In the genomic region with DNA sequence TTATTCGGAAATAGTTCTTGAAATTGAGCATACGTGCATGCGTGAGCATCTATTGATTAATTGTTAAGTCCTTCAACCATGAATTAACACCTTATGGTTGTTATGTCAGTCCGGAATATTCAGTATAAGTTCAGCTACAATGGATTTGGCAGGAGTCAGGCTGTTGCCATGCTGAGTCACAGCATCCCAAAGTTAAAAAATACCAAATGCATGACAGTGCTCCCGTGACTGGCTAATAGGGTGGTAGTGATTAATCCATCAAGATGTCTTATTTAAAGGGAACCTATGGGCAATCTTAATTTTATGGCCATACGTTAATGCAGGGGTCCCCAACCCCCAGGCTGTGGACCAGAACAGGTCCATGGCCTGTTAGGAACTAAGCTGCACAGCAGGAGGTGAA, we compare ENCODE assay signal across 12 cellular contexts. TPM values are rescaled to one million over a fixed set of nuclear protein-coding genes. Genes with fewer than 3 reads are reported as not detected.
DNase-seq lines count a peak whose midpoint lies in the region; ATAC-seq, FAIRE-seq and TF ChIP-seq lines count a peak whose summit lies in the region.
"Had no signal": no experiment of that assay in that cellular context is flagged by ENCODE, and none has a peak within 500 bp of the region (broad histone marks: within the 10 kb centered on the region; RNA-seq: fewer than 3 reads in every experiment).

No MANE protein-coding gene starts in this region.

- no TSS peak for BruUV-seq in A673 (replicated peaks; lab: Mats Ljungman, UMichigan)

- DNase-seq in AG08396 (ENCODE audit: low spot score), result peak; percentile 83
- peak; percentile 68 for DNase-seq in HS-5 (ENCODE audit: low read depth)
- peak; percentile 89 for DNase-seq in bronchial epithelial cell (ENCODE audit: low read depth)
- peak; percentile 21 for DNase-seq in keratinocyte (ENCODE audit: low read depth, low spot score)
- DNase-seq in A673 (ENCODE audit: low spot score), result no peak
- no peak for DNase-seq in activated CD4-positive, alpha-beta T cell treated with anti-CD3 and anti-CD28 coated beads for 1 hour
- DNase-seq in upper lobe of right lung, result no peak
- DNase-seq: activated T-cell treated with anti-CD3 and anti-CD28 coated beads, Interleukin-2, amount 50 U/mL, for 4 hours; erythroblast; naive thymus-derived CD8-positive, alpha-beta T cell had no signal

- no peak overlapping the region for H2AFZ ChIP-seq in keratinocyte (ENCODE audit: control insufficient read depth, low read length)

- no peak overlapping the region for H3K9ac ChIP-seq in keratinocyte (ENCODE audit: control insufficient read depth, extremely low read depth, insufficient read depth, low read length)

- peaks cover 2% of the 10 kb centered on the region for H4K20me1 ChIP-seq in keratinocyte (ENCODE audit: control insufficient read depth, extremely low read depth, insufficient read depth, low read length)

- H3K4me2 ChIP-seq in keratinocyte (ENCODE audit: control insufficient read depth, extremely low read depth, insufficient read depth, low read depth, low read length), result peak overlapping the region; percentile 23

- POLR2A ChIA-PET in A673 (lab: Charles Lee; ENCODE audit: low non-redundant PET), result no interaction called here

- peaks cover 18% of the 10 kb centered on the region for H3K36me3 ChIP-seq in bronchial epithelial cell (ENCODE audit: control insufficient read depth, insufficient read depth, low read length)
- peaks cover 20 to 25% of the 10 kb centered on the region in 2 experiments for H3K36me3 ChIP-seq in keratinocyte (ENCODE audit: control insufficient read depth in 2 of 2, extremely low read depth in 1 of 2, insufficient read depth in 2 of 2, low read length in 2 of 2)
- H3K36me3 ChIP-seq in A673 (ENCODE audit: insufficient read depth, low read length, poor library complexity, severe bottlenecking), result peaks cover 35% of the 10 kb centered on the region
- H3K36me3 ChIP-seq in upper lobe of right lung, result peaks cover 46% of the 10 kb centered on the region

- H3K4me3 ChIP-seq in bronchial epithelial cell (ENCODE audit: low read depth, low read length) (no peak overlapping the region), keratinocyte (ENCODE audit: control insufficient read depth in 2 of 3, extremely low read depth in 1 of 3, insufficient read depth in 2 of 3, low read depth in 1 of 3, low read length in 3 of 3) (no peak overlapping the region), A673 (ENCODE audit: low read depth, low read length, poor library complexity, severe bottlenecking) (no peak overlapping the region), upper lobe of right lung (no peak overlapping the region)
- H3K4me3 ChIP-seq: ascending aorta had no signal

- peak overlapping the region; percentile 65 for H3K27ac ChIP-seq in keratinocyte (ENCODE audit: control insufficient read depth, insufficient read depth, low read length)
- H3K27ac ChIP-seq in A673 (ENCODE audit: low read depth, low read length, poor library complexity, severe bottlenecking), result no peak overlapping the region
- H3K27ac ChIP-seq in upper lobe of right lung, result no peak overlapping the region
- H3K27ac ChIP-seq: ascending aorta had no signal

- H3K27me3 ChIP-seq in bronchial epithelial cell (ENCODE audit: control insufficient read depth, insufficient read depth, low read length) (no peaks in the 10 kb centered on the region), keratinocyte (ENCODE audit: control insufficient read depth, extremely low read depth, insufficient read depth, low read length) (no peaks in the 10 kb centered on the region), A673 (replicated peaks; ENCODE audit: insufficient read depth, low read depth, low read length, poor library complexity) (no peaks in the 10 kb centered on the region), upper lobe of right lung (no peaks in the 10 kb centered on the region)
- H3K27me3 ChIP-seq: ascending aorta had no signal

- no peak for TF ChIP-seq CTCF in bronchial epithelial cell (IDR thresholded peaks at IDR 0.05; ENCODE audit: insufficient read depth, low read length, severe bottlenecking)
- no peak for TF ChIP-seq CTCF in keratinocyte (optimal IDR thresholded peaks at IDR 0.05 in 1 of 3, IDR thresholded peaks at IDR 0.05 in 1 of 3, conservative IDR thresholded peaks at IDR 0.05 in 1 of 3; ENCODE audit: extremely low read depth in 1 of 3, insufficient read depth in 2 of 3, low read length in 3 of 3)
- TF ChIP-seq CTCF in A673 (conservative IDR thresholded peaks at IDR 0.05; ENCODE audit: low read depth, low read length), result no peak
- no peak for TF ChIP-seq CTCF in upper lobe of right lung (IDR thresholded peaks at IDR 0.05)

- CTCF ChIA-PET in A673 (lab: Charles Lee), result no interaction called here

- dilution Hi-C loops in keratinocyte (cut with MboI; ENCODE audit: extremely low pct_ligation_motif_present, low sequenced_read_pairs), result no loop called here

- peak; percentile 23 for FAIRE-seq in bronchial epithelial cell (lab: Jason Lieb, UNC)
- peak; percentile 92 for FAIRE-seq in keratinocyte (lab: Jason Lieb, UNC)

- ATAC-seq in upper lobe of right lung (no peak), HG03139 (IDR thresholded peaks at IDR 0.05; ENCODE audit: unreplicated experiment) (no peak)
- ATAC-seq: activated T-cell treated with anti-CD3 and anti-CD28 coated beads, Interleukin-2, amount 50 U/mL, for 4 hours; naive thymus-derived CD8-positive, alpha-beta T cell had no signal

- no peaks in the 10 kb centered on the region for H3K9me1 ChIP-seq in keratinocyte (ENCODE audit: control insufficient read depth, extremely low read depth, insufficient read depth, low read length)

- H3K4me1 ChIP-seq in keratinocyte (ENCODE audit: control insufficient read depth, extremely low read depth, insufficient read depth, low read length) (no peaks in the 10 kb centered on the region), A673 (ENCODE audit: insufficient read depth, low read length, poor library complexity, severe bottlenecking) (no peaks in the 10 kb centered on the region), upper lobe of right lung (no peaks in the 10 kb centered on the region)
- H3K4me1 ChIP-seq: ascending aorta had no signal

- intact Hi-C loops in A673 (cut with micrococcal nuclease; ENCODE audit: unreplicated experiment) (no loop called here), upper lobe of right lung (cut with DNase I) (no loop called here)

- H3K9me3 ChIP-seq in keratinocyte (ENCODE audit: control insufficient read depth, low read depth, low read length), result no peaks in the 10 kb centered on the region
- H3K9me3 ChIP-seq in A673 (ENCODE audit: low read depth, low read length, poor library complexity, severe bottlenecking), result no peaks in the 10 kb centered on the region
- no peaks in the 10 kb centered on the region for H3K9me3 ChIP-seq in upper lobe of right lung
- H3K9me3 ChIP-seq: ascending aorta had no signal

- H3K79me2 ChIP-seq in keratinocyte (ENCODE audit: control insufficient read depth, insufficient read depth, low read length), result peaks cover 27% of the 10 kb centered on the region

RNA-seq across cellular contexts. Expression of gene RAE1, which starts 10.5 kb away (rescaled TPM):
- total RNA-seq in bronchial epithelial cell (21.6 and 25.1 TPM in 2 replicates), A673 (2021) (59.4 and 70.9 TPM in 2 replicates), upper lobe of right lung (14.9 TPM)
- 18.7 to 57.4 TPM (median 32.4 TPM) in 3 replicates for polyA plus RNA-seq in keratinocyte
- polyA plus RNA-seq in keratinocyte (2011; ENCODE audit: low read depth), result 19.2 TPM
- polyA plus RNA-seq in keratinocyte (2011; cell fraction: cytosol; rRNA removed), result 37.3 and 49.4 TPM in 2 replicates
- 89.4 and 97.6 TPM in 2 replicates for polyA plus RNA-seq in keratinocyte (2011; cell fraction: nucleus; rRNA removed)
- polyA plus RNA-seq in keratinocyte (2012; ENCODE audit: low replicate concordance), result 29.6 and 35.0 TPM in 2 replicates
- 12.9 to 42.4 TPM (median 21.6 TPM) in 3 replicates for polyA minus RNA-seq in keratinocyte
- polyA minus RNA-seq in keratinocyte (2011; cell fraction: cytosol; rRNA and poly(A)+ RNA removed), result 13.6 TPM
- polyA minus RNA-seq in keratinocyte (2011; cell fraction: nucleus; rRNA and poly(A)+ RNA removed), result 23.8 and 42.4 TPM in 2 replicates

RNA-seq across cellular contexts. Expression of gene RBM38, which starts 29.7 kb away (rescaled TPM):
- 6.8 and 7.6 TPM in 2 replicates for total RNA-seq in bronchial epithelial cell
- polyA plus RNA-seq in keratinocyte, result 5.1 to 6.7 TPM (median 5.7 TPM) in 3 replicates
- 1.1 TPM for polyA plus RNA-seq in keratinocyte (2011; ENCODE audit: low read depth)
- polyA plus RNA-seq in keratinocyte (2011; cell fraction: cytosol; rRNA removed), result 4.3 and 8.2 TPM in 2 replicates
- 5.3 and 7.9 TPM in 2 replicates for polyA plus RNA-seq in keratinocyte (2011; cell fraction: nucleus; rRNA removed)
- 1.9 and 7.4 TPM in 2 replicates for polyA plus RNA-seq in keratinocyte (2012; ENCODE audit: low replicate concordance)
- polyA minus RNA-seq in keratinocyte, result 3.5 to 4.2 TPM (median 4.1 TPM) in 3 replicates
- polyA minus RNA-seq in keratinocyte (2011; cell fraction: cytosol; rRNA and poly(A)+ RNA removed), result 18.4 TPM
- 2.7 and 3.7 TPM in 2 replicates for polyA minus RNA-seq in keratinocyte (2011; cell fraction: nucleus; rRNA and poly(A)+ RNA removed)
- total RNA-seq in A673 (2021), result 51.7 and 52.7 TPM in 2 replicates
- total RNA-seq in upper lobe of right lung, result 13.4 TPM

RNA-seq across cellular contexts. Expression of gene SPO11, which starts 31.9 kb away (rescaled TPM):
- total RNA-seq in bronchial epithelial cell, result not detected in 2 replicates
- not detected in 3 replicates for polyA plus RNA-seq in keratinocyte
- not detected for polyA plus RNA-seq in keratinocyte (2011; ENCODE audit: low read depth)
- not detected in 2 replicates for polyA plus RNA-seq in keratinocyte (2011; cell fraction: cytosol; rRNA removed)
- not detected in 2 replicates for polyA plus RNA-seq in keratinocyte (2011; cell fraction: nucleus; rRNA removed)
- polyA plus RNA-seq in keratinocyte (2012; ENCODE audit: low replicate concordance), result not detected in 2 replicates
- not detected in 3 replicates for polyA minus RNA-seq in keratinocyte
- not detected for polyA minus RNA-seq in keratinocyte (2011; cell fraction: cytosol; rRNA and poly(A)+ RNA removed)
- polyA minus RNA-seq in keratinocyte (2011; cell fraction: nucleus; rRNA and poly(A)+ RNA removed), result not detected in 2 replicates
- not detected in 2 replicates for total RNA-seq in A673 (2021)
- not detected for total RNA-seq in upper lobe of right lung
- total RNA-seq: activated T-cell treated with anti-CD3 and anti-CD28 coated beads, Interleukin-2, amount 50 U/mL, for 4 hours; ascending aorta; naive thymus-derived CD8-positive, alpha-beta T cell had no signal
- polyA plus RNA-seq: naive thymus-derived CD8-positive, alpha-beta T cell had no signal

Comparison
In these comparisons a context has a peak if more than half of its experiments do, and no peak if none do; other contexts are left out.
1. DNase-seq: peak in AG08396 (single experiment), HS-5 (single experiment), bronchial epithelial cell (single experiment) and keratinocyte (single experiment); none in A673 (single experiment), activated CD4-positive, alpha-beta T cell treated with anti-CD3 and anti-CD28 coated beads for 1 hour (single experiment) and upper lobe of right lung (single experiment).